In genomic region chr1:248838357-248839167, GRCh38 we compare ENCODE assay signal across 8 cellular contexts. TPM values are rescaled to one million over a fixed set of nuclear protein-coding genes. Genes with fewer than 3 reads are reported as not detected.
DNase-seq lines count a peak whose midpoint lies in the region; ATAC-seq and TF ChIP-seq lines count a peak whose summit lies in the region.

No MANE protein-coding gene starts in this region.

- H3K9me3 Mint-ChIP-seq in nephron, result no peaks in the 10 kb centered on the region
- no peaks in the 10 kb centered on the region for H3K9me3 Mint-ChIP-seq in stimulated activated naive CD8-positive, alpha-beta T cell treated with anti-CD3 and anti-CD28 coated beads, Interleukin-15, Interleukin-2, amounts not matched to agents 100 ng/mL and 50 ng/mL, for 24 hours

- no peaks in the 10 kb centered on the region for H3K27me3 Mint-ChIP-seq in nephron (ENCODE audit: low read depth)
- H3K27me3 Mint-ChIP-seq in stimulated activated naive CD8-positive, alpha-beta T cell treated with anti-CD3 and anti-CD28 coated beads, Interleukin-15, Interleukin-2, amounts not matched to agents 100 ng/mL and 50 ng/mL, for 24 hours, result peaks cover under 1% of the 10 kb centered on the region

- H3K4me3 Mint-ChIP-seq in nephron, result no peak overlapping the region
- H3K4me3 Mint-ChIP-seq in stimulated activated naive CD8-positive, alpha-beta T cell treated with anti-CD3 and anti-CD28 coated beads, Interleukin-15, Interleukin-2, amounts not matched to agents 100 ng/mL and 50 ng/mL, for 24 hours, result no peak overlapping the region

- peak overlapping the region; percentile 70 for H3K4me3 ChIP-seq in fibroblast of pulmonary artery (replicated peaks; ENCODE audit: low read depth, low read length)

- no peaks in the 10 kb centered on the region for H3K36me3 Mint-ChIP-seq in nephron (ENCODE audit: low read depth)
- H3K36me3 Mint-ChIP-seq in stimulated activated naive CD8-positive, alpha-beta T cell treated with anti-CD3 and anti-CD28 coated beads, Interleukin-15, Interleukin-2, amounts not matched to agents 100 ng/mL and 50 ng/mL, for 24 hours (ENCODE audit: low read depth), result no peaks in the 10 kb centered on the region

- peak overlapping the region in 2 of 3 experiments; percentile 96 to 97 for H3K27ac Mint-ChIP-seq in nephron
- H3K27ac Mint-ChIP-seq in stimulated activated naive CD8-positive, alpha-beta T cell treated with anti-CD3 and anti-CD28 coated beads, Interleukin-15, Interleukin-2, amounts not matched to agents 100 ng/mL and 50 ng/mL, for 24 hours, result peak overlapping the region; percentile 92

- TF ChIP-seq CTCF in fibroblast of pulmonary artery (IDR thresholded peaks at IDR 0.05; ENCODE audit: low read length, missing control alignments), result no peak
- no peak for TF ChIP-seq CTCF in nephron (IDR thresholded peaks at IDR 0.05; ENCODE audit: unreplicated experiment in 3 of 3)

- ATAC-seq in GM21737 (IDR thresholded peaks at IDR 0.05; ENCODE audit: unreplicated experiment), result peak; percentile 58

- DNase-seq in Daoy (ENCODE audit: low read depth) (peak; percentile 88), KG1 (lab: John Stamatoyannopoulos, UW) (peak; percentile 78), RKO (ENCODE audit: low spot score) (peak; percentile 78), fibroblast of pulmonary artery (ENCODE audit: low read depth) (peak; percentile 89)
- peak; percentile 74 for DNase-seq in activated T-helper 9 cell treated with anti-CD3 and anti-CD28 coated beads, Interleukin-2, amount 50 U/mL, for 16 hours (ENCODE audit: low read depth)

- H3K4me1 Mint-ChIP-seq in nephron, result peaks cover 14% of the 10 kb centered on the region
- H3K4me1 Mint-ChIP-seq in stimulated activated naive CD8-positive, alpha-beta T cell treated with anti-CD3 and anti-CD28 coated beads, Interleukin-15, Interleukin-2, amounts not matched to agents 100 ng/mL and 50 ng/mL, for 24 hours (ENCODE audit: low read depth), result peaks cover 32% of the 10 kb centered on the region

RNA-seq across cellular contexts. Expression of gene ZNF672, which starts 0.5 kb away (rescaled TPM):
- 19.9 and 20.2 TPM in 2 replicates for total RNA-seq in Daoy (2014; rRNA removed; shearing (Covaris generic))

RNA-seq across cellular contexts. Expression of gene SH3BP5L, which starts 12.8 kb away (rescaled TPM):
- total RNA-seq in Daoy (2014; rRNA removed; shearing (Covaris generic)), result 16.7 and 23.8 TPM in 2 replicates

RNA-seq across cellular contexts. Expression of gene ZNF692, which starts 20.3 kb away (rescaled TPM):
- 22.1 and 46.6 TPM in 2 replicates for total RNA-seq in Daoy (2014; rRNA removed; shearing (Covaris generic))

Comparison
In these comparisons a context has a peak if more than half of its experiments do, and no peak if none do; other contexts are left out.
1. Peak in every context shown above with its lines: DNase-seq, ATAC-seq and H3K4me3 ChIP-seq.